8 cellular contexts compared by ENCODE assay signal in the genomic region with DNA sequence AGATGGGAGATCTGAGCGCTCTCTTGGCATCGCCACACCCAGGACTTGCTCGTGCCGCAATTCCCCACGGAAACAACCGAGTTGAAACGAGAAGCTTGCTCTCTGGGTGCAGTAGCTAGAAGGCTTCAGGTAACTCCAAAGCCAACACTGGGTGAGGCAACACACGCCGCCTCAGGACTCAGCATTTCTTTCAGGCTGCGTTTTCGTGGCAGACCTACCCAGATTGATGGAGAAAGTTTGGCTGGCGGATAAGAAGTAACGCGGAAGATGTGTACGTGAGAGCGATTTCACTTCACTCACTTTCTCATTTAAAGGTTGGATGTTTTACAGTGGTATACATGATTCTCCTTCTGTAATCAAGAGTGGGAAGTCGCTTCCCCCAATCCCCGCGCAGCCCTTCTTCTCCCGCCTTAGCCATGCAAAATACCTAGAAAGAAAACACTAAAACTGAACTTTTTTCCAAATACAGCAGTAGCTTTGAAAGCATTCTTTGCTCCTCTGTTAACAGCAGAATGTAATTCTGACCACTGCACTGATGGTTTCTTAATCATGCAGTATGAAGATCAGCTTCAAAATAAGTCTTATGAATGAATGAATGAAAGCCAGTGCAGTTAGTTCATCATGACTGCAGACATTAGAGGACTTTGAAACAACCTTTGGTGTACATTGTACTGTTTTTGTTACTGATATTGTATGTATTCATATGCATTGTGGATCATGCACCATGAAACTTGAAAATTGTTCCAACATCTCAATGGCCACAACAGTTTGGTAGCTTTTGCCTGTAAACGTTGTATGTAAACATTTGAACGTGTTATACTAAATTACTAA. TPM values are rescaled to one million over a fixed set of nuclear protein-coding genes. Genes with fewer than 3 reads are reported as not detected.
DNase-seq lines count a peak whose midpoint lies in the region; ATAC-seq and TF ChIP-seq lines count a peak whose summit lies in the region.

No MANE protein-coding gene starts in this region.

- H3K36me3 Mint-ChIP-seq in neural progenitor cell = no peaks in the 10 kb centered on the region

- H3K27me3 Mint-ChIP-seq in neural progenitor cell (ENCODE audit: insufficient read depth, low read depth) = peaks cover 7% of the 10 kb centered on the region

- no peaks in the 10 kb centered on the region for H3K36me3 ChIP-seq in neural progenitor cell

- no peak overlapping the region for H3K27ac ChIP-seq in neural progenitor cell

- H3K4me3 ChIP-seq in neural progenitor cell = peak overlapping the region; percentile 61

- ATAC-seq in HG02642 (IDR thresholded peaks at IDR 0.05; ENCODE audit: poor library complexity, unreplicated experiment) = peak; percentile 26

- H3K27ac Mint-ChIP-seq in neural progenitor cell = peak overlapping the region; percentile 39

- H3K9me3 Mint-ChIP-seq in neural progenitor cell = peaks cover 3% of the 10 kb centered on the region

- peak; percentile 12 for DNase-seq in NK-92 treated with Interleukin-12 subunit alpha and Interleukin-12 subunit beta, amount 100 ng/mL, for 24 hours (lab: John Stamatoyannopoulos, UW)
- no peak for DNase-seq in NK-92 (lab: John Stamatoyannopoulos, UW; ENCODE audit: unreplicated experiment)
- peak; percentile 65 for DNase-seq in NCI-H2029 (lab: John Stamatoyannopoulos, UW)
- peak; percentile 23 for DNase-seq in activated T-cell treated with anti-CD3 and anti-CD28 coated beads for 48 hours (ENCODE audit: low read depth)
- DNase-seq in fibroblast of gingiva (ENCODE audit: low read depth) = peak; percentile 2
- DNase-seq in neural progenitor cell (ENCODE audit: low spot score) = no peak
- no peak for DNase-seq in germinal center (ENCODE audit: low spot score)

- peak overlapping the region; percentile 99 for H3K4me3 Mint-ChIP-seq in neural progenitor cell

- H3K4me1 ChIP-seq in neural progenitor cell = peaks cover 22% of the 10 kb centered on the region

- H3K79me2 ChIP-seq in neural progenitor cell (ENCODE audit: low read depth) = peaks cover 7% of the 10 kb centered on the region

- TF ChIP-seq CTCF in neural progenitor cell (IDR thresholded peaks at IDR 0.05) = no peak

- H3K27me3 ChIP-seq in neural progenitor cell = peaks cover 60% of the 10 kb centered on the region

- H3F3A ChIP-seq in neural progenitor cell (ENCODE audit: low read depth) = peaks cover 29% of the 10 kb centered on the region

- H2AFZ ChIP-seq in neural progenitor cell (replicated peaks) = peak overlapping the region; percentile 93

- no peak overlapping the region for H3K9ac ChIP-seq in neural progenitor cell

- peaks cover 37% of the 10 kb centered on the region for H3K4me1 Mint-ChIP-seq in neural progenitor cell

- H4K20me1 ChIP-seq in neural progenitor cell (ENCODE audit: low read depth) = peaks cover 4% of the 10 kb centered on the region

- H3K9me3 ChIP-seq in neural progenitor cell (ENCODE audit: low read depth) = no peaks in the 10 kb centered on the region

- peak overlapping the region; percentile 86 for H3K4me2 ChIP-seq in neural progenitor cell

RNA-seq across cellular contexts. Expression of gene TNIK, which starts 1.1 kb away (rescaled TPM):
- 3.0 and 5.0 TPM in 2 replicates for total RNA-seq in neural progenitor cell (ENCODE audit: low replicate concordance)

Comparison
In these comparisons a context has a peak if more than half of its experiments do, and no peak if none do; other contexts are left out.
1. DNase-seq: peak in NK-92 treated with Interleukin-12 subunit alpha and Interleukin-12 subunit beta, amount 100 ng/mL, for 24 hours (single experiment), NCI-H2029 (single experiment), activated T-cell treated with anti-CD3 and anti-CD28 coated beads for 48 hours (single experiment) and fibroblast of gingiva (single experiment); none in NK-92 (single experiment), neural progenitor cell (single experiment) and germinal center (single experiment).